Comparison of ENCODE assay signal across 1 cellular context in genomic region chr19:3186377-3186688, GRCh38.
TF ChIP-seq lines count a peak whose summit lies in the region.

No MANE protein-coding gene starts in this region.

TF ChIP-seq in HepG2, 621 proteins besides CTCF, POLR2A, EP300 and RAD21 (continued from another document):
- TF ChIP-seq HMGXB4 (CRISPR knock-in tag; IDR thresholded peaks at IDR 0.05; ENCODE audit: borderline replicate concordance in 1 of 2, low read depth in 1 of 2) = 0 out of 4 replicates have a peak, but pooled peaks of 1 of the 2 experiments have one; percentile 41
- 0 out of 2 replicates have a peak, but pooled peaks have one; percentile 49 for TF ChIP-seq EED (CRISPR knock-in tag; IDR thresholded peaks at IDR 0.05)
- TF ChIP-seq SYNCRIP (IDR thresholded peaks at IDR 0.05; ENCODE audit: insufficient read depth, low read depth, low read length) = no peak
- TF ChIP-seq SSRP1 (CRISPR knock-in tag; IDR thresholded peaks at IDR 0.05) = no peak
- no peak for TF ChIP-seq LCORL (IDR thresholded peaks at IDR 0.05)
- peak; percentile 15; the same call in 1 of the 2 replicates for TF ChIP-seq LCORL (CRISPR knock-in tag; IDR thresholded peaks at IDR 0.05)
- 0 out of 2 replicates have a peak, but pooled peaks have one; percentile 47 for TF ChIP-seq ZNF800 (CRISPR knock-in tag; IDR thresholded peaks at IDR 0.05)
- TF ChIP-seq ZNF709 (CRISPR knock-in tag; IDR thresholded peaks at IDR 0.05) = 0 out of 2 replicates have a peak, but pooled peaks have one; percentile 47
